Comparison of ENCODE assay signal across 26 cellular contexts in genomic region chr1:231733672-231734071, GRCh38.
"Had no signal": no experiment of that assay in that cellular context is flagged by ENCODE, and none has a peak within 500 bp of the region (broad histone marks: within the 10 kb centered on the region; RNA-seq: fewer than 3 reads in every experiment).

No MANE protein-coding gene starts in this region.

- H3K27me3 ChIP-seq: adrenal gland, body of pancreas, brain microvascular endothelial cell, breast epithelium had no signal

- DNase-seq: activated B cell treated with CpG ODN at 0.5 μM for 24 hours; activated CD4-positive, alpha-beta T cell treated with anti-CD3 and anti-CD28 coated beads for 4 hours; activated CD4-positive, alpha-beta T cell treated with anti-CD3 and anti-CD28 coated beads, Interleukin-2, amount 10 ng/mL, durations not matched to agents 24 days and 14 days; activated CD4-positive, alpha-beta T cell treated with anti-CD3 and anti-CD28 coated beads, Interleukin-2, amount 50 U/mL, for 1 hour; activated CD4-positive, alpha-beta T cell treated with anti-CD3 and anti-CD28 coated beads, Interleukin-2, amount 50 U/mL, for 4 hours; activated CD4-positive, CD25-positive, alpha-beta regulatory T cell treated with anti-CD3 and anti-CD28 coated beads, Interleukin-2, amount 50 U/mL, for 72 hours; activated CD8-positive, alpha-beta memory T cell treated with anti-CD3 and anti-CD28 coated beads, Interleukin-2, amount 50 U/mL, for 4 hours; activated CD8-positive, alpha-beta T cell treated with anti-CD3 and anti-CD28 coated beads for 36 hours; activated effector memory CD4-positive, alpha-beta T cell treated with anti-CD3 and anti-CD28 coated beads, Interleukin-2, amount 50 U/mL, for 16 hours; activated gamma-delta T cell treated with Interleukin-2 at 50 U/mL for 16 hours; activated naive CD4-positive, alpha-beta T cell; activated naive CD4-positive, alpha-beta T cell treated with anti-CD3 and anti-CD28 coated beads, Interleukin-2, amount 50 U/mL, for 16 hours; activated naive CD8-positive, alpha-beta T cell treated with anti-CD3 and anti-CD28 coated beads for 36 hours; activated T-cell treated with anti-CD3 and anti-CD28 coated beads for 4 hours; activated T-cell treated with anti-CD3 and anti-CD28 coated beads, Interleukin-2, amount 50 U/mL, for 1 hour; activated T-cell treated with anti-CD3 and anti-CD28 coated beads, Interleukin-2, amount 50 U/mL, for 4 hours; amniotic stem cell; brain microvascular endothelial cell; central memory CD4-positive, alpha-beta T cell; T-helper 9 cell had no signal

- H3K4me1 ChIP-seq: body of pancreas, breast epithelium had no signal

- FAIRE-seq: astrocyte, TTC549 had no signal

- H3K36me3 ChIP-seq: adrenal gland, brain microvascular endothelial cell, breast epithelium had no signal

- H3K4me3 ChIP-seq: adrenal gland, body of pancreas, breast epithelium had no signal

- H3K27ac ChIP-seq: body of pancreas, brain microvascular endothelial cell, breast epithelium, VCaP had no signal

- H3K9me3 ChIP-seq: adrenal gland, body of pancreas, breast epithelium had no signal
